Comparison of ENCODE assay signal across 12 cellular contexts in the genomic region with DNA sequence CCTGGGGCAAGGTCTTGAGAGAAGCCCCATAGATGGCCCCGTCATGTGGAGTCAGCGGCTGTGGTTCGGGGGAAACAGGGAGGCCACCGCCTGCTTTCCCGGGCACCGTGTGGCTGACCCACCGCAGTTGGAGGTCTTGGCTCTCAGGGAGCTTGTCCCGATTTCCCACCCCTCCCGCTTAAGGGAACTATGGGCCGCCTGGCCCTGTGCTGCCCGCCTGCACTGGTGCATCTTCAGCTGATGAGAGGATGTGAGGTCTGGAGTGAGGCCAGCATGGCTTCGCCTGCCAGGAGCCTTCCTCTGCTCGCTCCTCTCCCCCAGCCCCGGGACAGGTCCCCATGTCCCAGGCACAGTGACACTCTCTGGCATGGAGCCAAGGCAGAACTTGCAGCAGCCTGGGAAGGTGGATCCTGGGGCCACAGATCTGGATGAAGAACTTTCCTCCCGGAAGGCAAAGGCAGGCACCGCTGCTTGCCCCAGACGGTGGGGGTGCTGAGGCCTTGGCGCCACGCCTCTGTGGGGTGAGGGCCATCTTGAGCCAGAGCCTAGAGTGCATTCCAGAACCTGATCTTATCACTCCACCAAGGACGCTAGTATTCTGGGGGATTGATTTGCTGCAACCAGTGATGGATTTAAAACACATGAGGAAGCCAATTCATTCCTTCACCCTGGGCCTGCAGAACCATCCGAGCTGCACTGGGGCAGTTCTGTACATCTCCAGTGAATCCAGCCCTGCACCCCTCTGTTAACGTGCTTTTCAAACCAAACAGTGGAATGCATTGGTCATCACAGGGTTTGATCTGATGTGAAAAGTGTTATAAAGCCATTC.
DNase-seq lines count a peak whose midpoint lies in the region; TF ChIP-seq lines count a peak whose summit lies in the region.
"Had no signal": no experiment of that assay in that cellular context is flagged by ENCODE, and none has a peak within 500 bp of the region (broad histone marks: within the 10 kb centered on the region; RNA-seq: fewer than 3 reads in every experiment).

No MANE protein-coding gene starts in this region.

- H3K36me3 ChIP-seq in HEK293 (ENCODE audit: control insufficient read depth in 2 of 2, insufficient read depth in 1 of 2, low read length in 2 of 2) (no peaks in the 10 kb centered on the region), hepatocyte (replicated peaks; ENCODE audit: insufficient read depth, low read depth) (no peaks in the 10 kb centered on the region), stomach (no peaks in the 10 kb centered on the region)

- no peaks in the 10 kb centered on the region for H3K4me1 ChIP-seq in HEK293 (ENCODE audit: control insufficient read depth, insufficient read depth, low read length)
- H3K4me1 ChIP-seq in hepatocyte (ENCODE audit: insufficient read depth): peaks cover 14% of the 10 kb centered on the region
- peaks cover 7 to 15% (median 12%) of the 10 kb centered on the region in 4 donors for H3K4me1 ChIP-seq in stomach
- H3K4me1 ChIP-seq: Caco-2 had no signal

- peaks cover 5% of the 10 kb centered on the region for H3K27me3 ChIP-seq in hepatocyte
- H3K27me3 ChIP-seq in stomach: peaks cover 0 to 25% (median 3%) of the 10 kb centered on the region in 3 donors

- H3K27me3 Mint-ChIP-seq in brain: peaks cover 7% of the 10 kb centered on the region
- H3K27me3 Mint-ChIP-seq: activated CD4-positive, alpha-beta memory T cell treated with anti-CD3 and anti-CD28 coated beads for 36 hours; activated naive CD8-positive, alpha-beta T cell treated with anti-CD3 and anti-CD28 coated beads, Interleukin-2, amount 10 ng/mL, durations not matched to agents 7 days and 5 days had no signal

- H3K4me3 ChIP-seq in HEK293 (ENCODE audit: low read depth, low read length) (no peak overlapping the region), hepatocyte (no peak overlapping the region), stomach (no peak overlapping the region)
- H3K4me3 ChIP-seq: GM12878 had no signal

- no peaks in the 10 kb centered on the region for H3K36me3 Mint-ChIP-seq in brain
- H3K36me3 Mint-ChIP-seq: activated CD4-positive, alpha-beta memory T cell treated with anti-CD3 and anti-CD28 coated beads for 36 hours; activated naive CD8-positive, alpha-beta T cell treated with anti-CD3 and anti-CD28 coated beads, Interleukin-2, amount 10 ng/mL, durations not matched to agents 7 days and 5 days had no signal

- DNase-seq in hepatocyte (ENCODE audit: low spot score): no peak
- DNase-seq in stomach: no peak
- DNase-seq in SHP77 treated with DMSO at 0.1 percent for 48 hours (lab: John Stamatoyannopoulos, UW): no peak
- DNase-seq in COLO829 (ENCODE audit: low spot score): no peak
- no peak for DNase-seq in NK-92 (lab: John Stamatoyannopoulos, UW; ENCODE audit: unreplicated experiment)
- DNase-seq in NCI-H2029 (lab: John Stamatoyannopoulos, UW): no peak
- DNase-seq: activated CD4-positive, alpha-beta memory T cell treated with anti-CD3 and anti-CD28 coated beads for 36 hours; activated naive CD8-positive, alpha-beta T cell treated with anti-CD3 and anti-CD28 coated beads, Interleukin-2, amount 10 ng/mL, durations not matched to agents 7 days and 5 days; Caco-2 had no signal

- peak overlapping the region; percentile 84 to 94 (median 91) for H3K27ac Mint-ChIP-seq in brain
- H3K27ac Mint-ChIP-seq: activated CD4-positive, alpha-beta memory T cell treated with anti-CD3 and anti-CD28 coated beads for 36 hours; activated naive CD8-positive, alpha-beta T cell treated with anti-CD3 and anti-CD28 coated beads, Interleukin-2, amount 10 ng/mL, durations not matched to agents 7 days and 5 days had no signal

- no peaks in the 10 kb centered on the region for H3K79me2 ChIP-seq in hepatocyte

- no peak overlapping the region for H3K4me3 Mint-ChIP-seq in brain
- H3K4me3 Mint-ChIP-seq: activated CD4-positive, alpha-beta memory T cell treated with anti-CD3 and anti-CD28 coated beads for 36 hours; activated naive CD8-positive, alpha-beta T cell treated with anti-CD3 and anti-CD28 coated beads, Interleukin-2, amount 10 ng/mL, durations not matched to agents 7 days and 5 days had no signal

- no peaks in the 10 kb centered on the region for H3K9me3 ChIP-seq in HEK293 (ENCODE audit: control insufficient read depth, insufficient read depth, low read depth, low read length)
- H3K9me3 ChIP-seq in hepatocyte (ENCODE audit: low read depth): no peaks in the 10 kb centered on the region
- no peaks in the 10 kb centered on the region for H3K9me3 ChIP-seq in stomach
- H3K9me3 ChIP-seq: Caco-2 had no signal

- H2AFZ ChIP-seq in hepatocyte: no peak overlapping the region

- intact Hi-C loops in stomach (cut with DNase I; ENCODE audit: low total_unique reads): loop anchor here (10.0 kb wide), 1 partner anchor 235 kb away; no protein-coding TSS in a partner anchor

- WGBS in hepatocyte (ENCODE audit: low lambda C conversion rate, missing lambda C conversion rate): 67% methylated on average over 22 of the region's 22 CpGs
- WGBS in stomach, 5 donors: 48 to 65% (median 53%) methylated on average over 15 to 22 of the region's 22 CpGs

- H3K4me1 Mint-ChIP-seq in brain: peaks cover 52% of the 10 kb centered on the region

- H4K20me1 ChIP-seq in hepatocyte (ENCODE audit: insufficient read depth, poor library complexity, severe bottlenecking): no peaks in the 10 kb centered on the region

- H3K9me3 Mint-ChIP-seq in brain: peaks cover 0 to 16% (median 2%) of the 10 kb centered on the region in 5 experiments
- H3K9me3 Mint-ChIP-seq: activated CD4-positive, alpha-beta memory T cell treated with anti-CD3 and anti-CD28 coated beads for 36 hours; activated naive CD8-positive, alpha-beta T cell treated with anti-CD3 and anti-CD28 coated beads, Interleukin-2, amount 10 ng/mL, durations not matched to agents 7 days and 5 days had no signal

- POLR2A ChIA-PET in HEK293 (lab: Yijun Ruan, JAX): interaction anchor here (1.6 kb wide), 1 partner anchor 179 kb away, joined by 3 read pairs; the partner anchor contains the start of gene TNRC6C

- no peak for TF ChIP-seq CTCF in HEK293 (tag by site-specific recombination; IDR thresholded peaks at IDR 0.05)
- TF ChIP-seq CTCF in brain (conservative IDR thresholded peaks at IDR 0.05): no peak
- TF ChIP-seq CTCF in hepatocyte (IDR thresholded peaks at IDR 0.05; ENCODE audit: poor library complexity): no peak
- TF ChIP-seq CTCF in stomach (IDR thresholded peaks at IDR 0.05): no peak

- no peak for TF ChIP-seq POLR2A in stomach (IDR thresholded peaks at IDR 0.05)

- H3K9me2 ChIP-seq in hepatocyte (replicated peaks; ENCODE audit: insufficient read depth): no peaks in the 10 kb centered on the region

- H3K27ac ChIP-seq in HEK293 (ENCODE audit: extremely low read depth, low read depth, low read length) (no peak overlapping the region), hepatocyte (peak overlapping the region; percentile 40), stomach (peak overlapping the region in 3 of 5 donors; percentile 66 to 74 (median 72))

- no peak for TF ChIP-seq EP300 in stomach (IDR thresholded peaks at IDR 0.05)

- H3K4me2 ChIP-seq in hepatocyte: no peak overlapping the region

- CTCF ChIA-PET in HEK293 (lab: Yijun Ruan, JAX): no interaction called here

TF ChIP-seq in HEK293, 187 proteins besides CTCF, POLR2A, EP300 and RAD21 (continues in another document):
- TF ChIP-seq ZNF16 (tag by site-specific recombination; IDR thresholded peaks at IDR 0.05; ENCODE audit: low read depth) (no peak), GLI2 (tag by site-specific recombination; IDR thresholded peaks at IDR 0.05; ENCODE audit: borderline replicate concordance, low read depth) (no peak), ZNF530 (tag by site-specific recombination; IDR thresholded peaks at IDR 0.05; ENCODE audit: low read depth) (no peak), ZNF404 (tag by site-specific recombination; IDR thresholded peaks at IDR 0.05) (no peak), ZNF433 (tag by site-specific recombination; IDR thresholded peaks at IDR 0.05; ENCODE audit: low read depth) (no peak), ZNF544 (tag by site-specific recombination; IDR thresholded peaks at IDR 0.05) (0 out of 2 replicates have a peak, but pooled peaks have one; percentile 28), ZIC2 (tag by site-specific recombination; IDR thresholded peaks at IDR 0.05) (0 out of 2 replicates have a peak, but pooled peaks have one; percentile 15), KLF16 (tag by site-specific recombination; IDR thresholded peaks at IDR 0.05) (no peak), ZNF274 (IDR thresholded peaks at IDR 0.05; ENCODE audit: low read length) (no peak), ZNF274 (tag by site-specific recombination; IDR thresholded peaks at IDR 0.05; ENCODE audit: borderline replicate concordance) (no peak), ZNF785 (tag by site-specific recombination; IDR thresholded peaks at IDR 0.05) (no peak)
- TF ChIP-seq, protein P1, sequence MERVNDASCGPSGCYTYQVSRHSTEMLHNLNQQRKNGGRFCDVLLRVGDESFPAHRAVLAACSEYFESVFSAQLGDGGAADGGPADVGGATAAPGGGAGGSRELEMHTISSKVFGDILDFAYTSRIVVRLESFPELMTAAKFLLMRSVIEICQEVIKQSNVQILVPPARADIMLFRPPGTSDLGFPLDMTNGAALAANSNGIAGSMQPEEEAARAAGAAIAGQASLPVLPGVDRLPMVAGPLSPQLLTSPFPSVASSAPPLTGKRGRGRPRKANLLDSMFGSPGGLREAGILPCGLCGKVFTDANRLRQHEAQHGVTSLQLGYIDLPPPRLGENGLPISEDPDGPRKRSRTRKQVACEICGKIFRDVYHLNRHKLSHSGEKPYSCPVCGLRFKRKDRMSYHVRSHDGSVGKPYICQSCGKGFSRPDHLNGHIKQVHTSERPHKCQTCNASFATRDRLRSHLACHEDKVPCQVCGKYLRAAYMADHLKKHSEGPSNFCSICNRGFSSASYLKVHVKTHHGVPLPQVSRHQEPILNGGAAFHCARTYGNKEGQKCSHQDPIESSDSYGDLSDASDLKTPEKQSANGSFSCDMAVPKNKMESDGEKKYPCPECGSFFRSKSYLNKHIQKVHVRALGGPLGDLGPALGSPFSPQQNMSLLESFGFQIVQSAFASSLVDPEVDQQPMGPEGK (tag by site-specific recombination; IDR thresholded peaks at IDR 0.05): 0 out of 2 replicates have a peak, but pooled peaks have one; percentile 13
- TF ChIP-seq, protein P2, sequence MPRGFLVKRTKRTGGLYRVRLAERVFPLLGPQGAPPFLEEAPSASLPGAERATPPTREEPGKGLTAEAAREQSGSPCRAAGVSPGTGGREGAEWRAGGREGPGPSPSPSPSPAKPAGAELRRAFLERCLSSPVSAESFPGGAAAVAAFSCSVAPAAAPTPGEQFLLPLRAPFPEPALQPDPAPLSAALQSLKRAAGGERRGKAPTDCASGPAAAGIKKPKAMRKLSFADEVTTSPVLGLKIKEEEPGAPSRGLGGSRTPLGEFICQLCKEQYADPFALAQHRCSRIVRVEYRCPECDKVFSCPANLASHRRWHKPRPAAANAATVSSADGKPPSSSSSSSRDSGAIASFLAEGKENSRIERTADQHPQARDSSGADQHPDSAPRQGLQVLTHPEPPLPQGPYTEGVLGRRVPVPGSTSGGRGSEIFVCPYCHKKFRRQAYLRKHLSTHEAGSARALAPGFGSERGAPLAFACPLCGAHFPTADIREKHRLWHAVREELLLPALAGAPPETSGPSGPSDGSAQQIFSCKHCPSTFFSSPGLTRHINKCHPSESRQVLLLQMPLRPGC (tag by site-specific recombination; IDR thresholded peaks at IDR 0.05): no peak
